In genomic region chr12:76784600-76785051, GRCh38 we compare ENCODE assay signal across 12 cellular contexts. TPM values are rescaled to one million over a fixed set of nuclear protein-coding genes. Genes with fewer than 3 reads are reported as not detected.
DNase-seq lines count a peak whose midpoint lies in the region; ATAC-seq and TF ChIP-seq lines count a peak whose summit lies in the region.
"Had no signal": no experiment of that assay in that cellular context is flagged by ENCODE, and none has a peak within 500 bp of the region (broad histone marks: within the 10 kb centered on the region; RNA-seq: fewer than 3 reads in every experiment).

No MANE protein-coding gene starts in this region.

- no CpG with 5 or more reads among the region's 4 CpGs for WGBS in neuronal stem cell (ENCODE audit: extremely low coverage in 2 of 2, insufficient read length in 2 of 2, insufficient replicate concordance in 1 of 2), 2 donors

- H3K4ac ChIP-seq in neuronal stem cell (ENCODE audit: low read length) = no peak overlapping the region

- H2BK120ac ChIP-seq in neuronal stem cell (ENCODE audit: low read depth, low read length) = no peak overlapping the region

- no peak overlapping the region for H2AK5ac ChIP-seq in neuronal stem cell (ENCODE audit: low read depth, low read length)

- no peak overlapping the region for H3K14ac ChIP-seq in neuronal stem cell (ENCODE audit: low read length)

- H3K18ac ChIP-seq in neuronal stem cell (ENCODE audit: low read length) = no peak overlapping the region

- no peaks in the 10 kb centered on the region for H3K27me3 Mint-ChIP-seq in progenitor cell of endocrine pancreas

- no peak overlapping the region for H3K4me2 ChIP-seq in neuronal stem cell (ENCODE audit: insufficient read depth, low read length, poor library complexity, severe bottlenecking)
- H3K4me2 ChIP-seq: BLaER1 had no signal

- H3K23ac ChIP-seq in neuronal stem cell (ENCODE audit: low read depth, low read length, poor library complexity) = no peak overlapping the region

- H3K9me3 ChIP-seq in neuronal stem cell (replicated peaks in 1 of 2; ENCODE audit: control insufficient read depth in 2 of 2, insufficient read depth in 1 of 2, low read depth in 1 of 2, low read length in 2 of 2) = peaks cover 0 to 24% of the 10 kb centered on the region in 2 donors
- H3K9me3 ChIP-seq: tibial nerve had no signal

- H3K9ac ChIP-seq in neuronal stem cell (ENCODE audit: low read depth, low read length, poor library complexity) = no peak overlapping the region
- H3K9ac ChIP-seq: BLaER1 had no signal

- H4K8ac ChIP-seq in neuronal stem cell (ENCODE audit: low read depth, low read length) = no peak overlapping the region

- DNase-seq in NCI-H446 treated with DMSO at 0.1 percent for 48 hours (lab: John Stamatoyannopoulos, UW) = peak; percentile 59
- DNase-seq in fibroblast of the aortic adventitia (ENCODE audit: low read depth) = peak; percentile 87
- no peak for DNase-seq in neuronal stem cell (ENCODE audit: low spot score)
- DNase-seq in OCI-M1 (lab: John Stamatoyannopoulos, UW) = no peak
- no peak for DNase-seq in progenitor cell of endocrine pancreas (ENCODE audit: low spot score, unreplicated experiment)
- DNase-seq: activated gamma-delta T cell; stimulated activated CD4-positive, alpha-beta T cell treated with anti-CD3 and anti-CD28 coated beads, Interleukin-4, amount 100 ng/mL, for 1 hour had no signal

- peaks cover 1% of the 10 kb centered on the region for H3K79me1 ChIP-seq in neuronal stem cell (ENCODE audit: low read depth, low read length)

- H3K4me1 ChIP-seq in ACC112 (ENCODE audit: control insufficient read depth, insufficient read depth, low read length, unreplicated experiment) (peaks cover 8% of the 10 kb centered on the region), neuronal stem cell (ENCODE audit: control insufficient read depth in 2 of 2, insufficient read depth in 1 of 2, low read depth in 1 of 2, low read length in 2 of 2) (peaks cover 0 to 8% of the 10 kb centered on the region in 2 donors)

- peaks cover 52% of the 10 kb centered on the region for H3K79me2 ChIP-seq in ACC112 (ENCODE audit: control insufficient read depth, insufficient read depth, low read length, unreplicated experiment)

- H3K4me3 Mint-ChIP-seq in progenitor cell of endocrine pancreas (ENCODE audit: low read depth) = no peak overlapping the region

- no peak overlapping the region for H4K91ac ChIP-seq in neuronal stem cell (ENCODE audit: low read depth, low read length, poor library complexity)

- H3K4me3 ChIP-seq in ACC112 (ENCODE audit: low read depth, low read length) (peak overlapping the region; percentile 30; the same call in 1 of the 2 replicates), fibroblast of the aortic adventitia (ENCODE audit: low read depth, low read length) (peak overlapping the region; percentile 16), neuronal stem cell (ENCODE audit: low read length in 2 of 2) (no peak overlapping the region)
- H3K4me3 ChIP-seq: BLaER1, tibial nerve had no signal

- H2BK12ac ChIP-seq in neuronal stem cell (ENCODE audit: low read length) = no peak overlapping the region

- H2BK5ac ChIP-seq in neuronal stem cell (ENCODE audit: low read length) = no peak overlapping the region

- peaks cover 14% of the 10 kb centered on the region for H3K36me3 Mint-ChIP-seq in progenitor cell of endocrine pancreas (ENCODE audit: insufficient read depth)

- no peak overlapping the region for H2AFZ ChIP-seq in ACC112 (ENCODE audit: low read length, unreplicated experiment)
- no peak overlapping the region for H2AFZ ChIP-seq in neuronal stem cell (ENCODE audit: low read length)

- no peak overlapping the region for H2BK15ac ChIP-seq in neuronal stem cell (ENCODE audit: low read length)

- no peaks in the 10 kb centered on the region for H3K27me3 ChIP-seq in ACC112 (ENCODE audit: insufficient read depth, low read length)
- no peaks in the 10 kb centered on the region for H3K27me3 ChIP-seq in neuronal stem cell (ENCODE audit: control insufficient read depth in 3 of 3, insufficient read depth in 3 of 3, low read depth in 1 of 3, low read length in 3 of 3)
- H3K27me3 ChIP-seq: BLaER1, tibial nerve had no signal

- no peak for ATAC-seq in GM21717 (IDR thresholded peaks at IDR 0.05; ENCODE audit: unreplicated experiment)
- no peak for ATAC-seq in HG02623 (IDR thresholded peaks at IDR 0.05; ENCODE audit: unreplicated experiment)

- TF ChIP-seq CTCF in fibroblast of the aortic adventitia (IDR thresholded peaks at IDR 0.05; ENCODE audit: insufficient read depth, low read length) (no peak), progenitor cell of endocrine pancreas (IDR thresholded peaks at IDR 0.05; ENCODE audit: unreplicated experiment) (no peak)

- no peak overlapping the region for H3K27ac Mint-ChIP-seq in progenitor cell of endocrine pancreas

- no peaks in the 10 kb centered on the region for H3K36me3 ChIP-seq in ACC112 (ENCODE audit: insufficient read depth, low read length)
- peaks cover 0 to 6% of the 10 kb centered on the region in 2 donors for H3K36me3 ChIP-seq in neuronal stem cell (replicated peaks in 1 of 2; ENCODE audit: control insufficient read depth in 2 of 2, insufficient read depth in 2 of 2, low read length in 2 of 2)
- H3K36me3 ChIP-seq: tibial nerve had no signal

- H3K4me1 Mint-ChIP-seq in progenitor cell of endocrine pancreas (ENCODE audit: low read depth) = peaks cover 2% of the 10 kb centered on the region

- H3K9me3 Mint-ChIP-seq in progenitor cell of endocrine pancreas (ENCODE audit: low read depth) = peaks cover 13% of the 10 kb centered on the region

- H3K27ac ChIP-seq in ACC112 (ENCODE audit: low read depth, low read length) = no peak overlapping the region
- peak overlapping the region; percentile 39 for H3K27ac ChIP-seq in neuronal stem cell (replicated peaks; ENCODE audit: low read length)
- H3K27ac ChIP-seq: BLaER1 had no signal

RNA-seq across cellular contexts. Expression of gene ZDHHC17, which starts 20.7 kb away (rescaled TPM):
- total RNA-seq in fibroblast of the aortic adventitia (ENCODE audit: low replicate concordance) (33.3 and 34.3 TPM in 2 replicates), progenitor cell of endocrine pancreas (65.7 and 69.2 TPM in 2 replicates)
- 20.4 TPM for polyA plus RNA-seq in neuronal stem cell (2013, experiment 1 of 2)
- polyA plus RNA-seq in neuronal stem cell (2013, experiment 2 of 2) = 22.8 TPM

Comparison
In these comparisons a context has a peak if more than half of its experiments do, and no peak if none do; other contexts are left out.
1. H3K4me3 ChIP-seq: peak in ACC112 (single experiment) and fibroblast of the aortic adventitia (single experiment); none in neuronal stem cell (0 of 2).
2. DNase-seq: peak in NCI-H446 treated with DMSO at 0.1 percent for 48 hours (single experiment) and fibroblast of the aortic adventitia (single experiment); none in neuronal stem cell (single experiment), OCI-M1 (single experiment) and progenitor cell of endocrine pancreas (single experiment).